8 cellular contexts compared by ENCODE assay signal in the genomic region with DNA sequence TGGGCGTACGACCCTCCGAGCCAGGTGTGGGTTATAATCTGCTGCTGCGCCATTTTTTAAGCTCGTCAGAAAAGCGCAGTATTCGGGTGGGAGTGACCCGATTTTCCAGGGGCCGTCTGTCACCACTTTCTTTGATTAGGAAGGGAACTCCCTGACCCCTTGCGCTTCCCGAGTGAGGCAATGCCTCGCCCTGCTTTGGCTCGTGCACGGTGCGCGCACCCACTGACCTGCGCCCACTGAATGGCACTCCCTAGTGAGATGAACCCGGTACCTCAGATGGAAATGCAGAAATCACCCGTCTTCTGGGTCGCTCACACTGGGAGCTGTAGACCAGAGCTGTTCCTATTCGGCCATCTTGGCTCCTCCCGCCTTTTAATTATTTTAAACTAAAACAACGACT.
DNase-seq lines count a peak whose midpoint lies in the region; ATAC-seq and TF ChIP-seq lines count a peak whose summit lies in the region.
"Not testable (repeated sequence)": the region's sequence is repeated elsewhere in the genome, so short reads cannot be mapped to it uniquely, and the experiment has no call there.

No MANE protein-coding gene starts in this region.

- not testable (repeated sequence) for TF ChIP-seq EP300 in upper lobe of left lung (IDR thresholded peaks at IDR 0.05)

- not testable (repeated sequence) for H3T11ph ChIP-seq in H9 (ENCODE audit: low read length)

- not testable (repeated sequence) for H3K27me3 Mint-ChIP-seq in H9 (ENCODE audit: low read depth); activated T-helper 17 cell treated with anti-CD3 and anti-CD28 coated beads, Interleukin-2, amount 50 U/mL, for 72 hours; memory B cell

- not testable (repeated sequence) for H3K79me1 ChIP-seq in H9 (ENCODE audit: insufficient read depth, low read depth, low read length, poor library complexity, severe bottlenecking)

- H4K20me1 ChIP-seq in H9 (ENCODE audit: control insufficient read depth, insufficient read depth, insufficient read length): not testable (repeated sequence)

- H3K4me1 Mint-ChIP-seq in H9: peaks cover 14 to 20% of the 10 kb centered on the region in 2 experiments
- H3K4me1 Mint-ChIP-seq in activated T-helper 17 cell treated with anti-CD3 and anti-CD28 coated beads, Interleukin-2, amount 50 U/mL, for 72 hours: peaks cover 13% of the 10 kb centered on the region
- H3K4me1 Mint-ChIP-seq in memory B cell: peaks cover 28% of the 10 kb centered on the region

- not testable (repeated sequence) for H3K56ac ChIP-seq in H9 (ENCODE audit: insufficient read length, low read depth, low read length)

- H3K4me3 ChIP-seq in RWPE2 (ENCODE audit: severe bottlenecking) (peak overlapping the region; percentile 14), coronary artery (peak overlapping the region; percentile 42), heart right ventricle (peak overlapping the region in 9 of 10 donors; percentile 23 to 54 (median 45)), prostate gland (peak overlapping the region; percentile 24 to 26), upper lobe of left lung (peak overlapping the region in 3 of 4 donors; percentile 34 to 40 (median 39))

- H2AK5ac ChIP-seq in H9 (ENCODE audit: insufficient read length, low read length): not testable (repeated sequence)

- H4K8ac ChIP-seq in H9 (replicated peaks; ENCODE audit: insufficient read length, low read depth, low read length): not testable (repeated sequence)

- H2BK120ac ChIP-seq in H9 (ENCODE audit: low read depth, low read length, poor library complexity, severe bottlenecking): peak overlapping the region; percentile 5

- H3K36me3 Mint-ChIP-seq in H9 (ENCODE audit: insufficient read depth in 1 of 3, low read depth in 3 of 3); activated T-helper 17 cell treated with anti-CD3 and anti-CD28 coated beads, Interleukin-2, amount 50 U/mL, for 72 hours (ENCODE audit: low read depth); memory B cell: not testable (repeated sequence)

- not testable (repeated sequence) for TF ChIP-seq CTCF in H9 (conservative IDR thresholded peaks at IDR 0.05); RWPE2 (IDR thresholded peaks at IDR 0.05; ENCODE audit: poor library complexity, severe bottlenecking); coronary artery (IDR thresholded peaks at IDR 0.05); heart right ventricle (IDR thresholded peaks at IDR 0.05); prostate gland (IDR thresholded peaks at IDR 0.05); upper lobe of left lung (IDR thresholded peaks at IDR 0.05)

- not testable (repeated sequence) for H4K91ac ChIP-seq in H9 (ENCODE audit: insufficient read length, low read depth, low read length)

- peak overlapping the region; percentile 89 to 99 (median 97); a peak in 6 of 7 replicates for H3K27ac Mint-ChIP-seq in H9
- H3K27ac Mint-ChIP-seq in activated T-helper 17 cell treated with anti-CD3 and anti-CD28 coated beads, Interleukin-2, amount 50 U/mL, for 72 hours; memory B cell: not testable (repeated sequence)

- not testable (repeated sequence) for H3K4ac ChIP-seq in H9 (ENCODE audit: low read depth, low read length)

- H3K36me3 ChIP-seq in RWPE2 (ENCODE audit: low read depth); heart right ventricle; prostate gland; upper lobe of left lung: not testable (repeated sequence)

- H3K27me3 ChIP-seq in H9 (ENCODE audit: insufficient read depth, low read length); RWPE2 (ENCODE audit: insufficient read depth, poor library complexity, severe bottlenecking); heart right ventricle; prostate gland (replicated peaks; ENCODE audit: insufficient read depth); upper lobe of left lung: not testable (repeated sequence)

- H3K23me2 ChIP-seq in H9 (ENCODE audit: insufficient read length, low read depth, low read length, poor library complexity, severe bottlenecking): not testable (repeated sequence)

- H2BK12ac ChIP-seq in H9 (ENCODE audit: insufficient read length, low read depth, low read length): not testable (repeated sequence)

- TF ChIP-seq POLR2A in prostate gland (IDR thresholded peaks at IDR 0.05); upper lobe of left lung (IDR thresholded peaks at IDR 0.05): not testable (repeated sequence)

- not testable (repeated sequence) for H2BK15ac ChIP-seq in H9 (ENCODE audit: low read depth, low read length)

- H3K4me1 ChIP-seq in H9 (ENCODE audit: insufficient read depth, low read length); prostate gland (replicated peaks); upper lobe of left lung: not testable (repeated sequence)
- H3K4me1 ChIP-seq in RWPE2 (ENCODE audit: insufficient read depth, poor library complexity, severe bottlenecking) (peaks cover 30% of the 10 kb centered on the region), heart right ventricle (peaks cover 0 to 11% (median 0%) of the 10 kb centered on the region in 9 donors)

- not testable (repeated sequence) for H4K5ac ChIP-seq in H9 (ENCODE audit: insufficient read length, low read depth, low read length)

- H3K9me3 Mint-ChIP-seq in H9; activated T-helper 17 cell treated with anti-CD3 and anti-CD28 coated beads, Interleukin-2, amount 50 U/mL, for 72 hours; memory B cell: not testable (repeated sequence)

- ATAC-seq in RWPE2 (ENCODE audit: low read depth); activated T-helper 17 cell treated with anti-CD3 and anti-CD28 coated beads, Interleukin-2, amount 50 U/mL, for 72 hours (replicated peaks); heart right ventricle; memory B cell (ENCODE audit: low read depth); upper lobe of left lung (ENCODE audit: low FRiP score in 2 of 2): not testable (repeated sequence)

- peak overlapping the region; percentile 80 to 84 for H3K4me3 Mint-ChIP-seq in H9
- peak overlapping the region; percentile 52 for H3K4me3 Mint-ChIP-seq in activated T-helper 17 cell treated with anti-CD3 and anti-CD28 coated beads, Interleukin-2, amount 50 U/mL, for 72 hours
- H3K4me3 Mint-ChIP-seq in memory B cell: peak overlapping the region; percentile 85

- H3K9me3 ChIP-seq in H9 (ENCODE audit: control insufficient read depth, low read depth, low read length); RWPE2 (ENCODE audit: severe bottlenecking); heart right ventricle; prostate gland; upper lobe of left lung: not testable (repeated sequence)

- not testable (repeated sequence) for H2AFZ ChIP-seq in H9 (ENCODE audit: low read length)

- H3K9ac ChIP-seq in H9 (ENCODE audit: extremely low read depth, insufficient read length, low read length): peak overlapping the region; percentile 78

- H3K27ac ChIP-seq in H9 (ENCODE audit: insufficient read length, low read depth, low read length); RWPE2 (ENCODE audit: poor library complexity, severe bottlenecking); coronary artery; prostate gland: not testable (repeated sequence)
- H3K27ac ChIP-seq in heart right ventricle (peak overlapping the region in 1 of 10 donors; percentile 2), upper lobe of left lung (peak overlapping the region in 1 of 4 donors; percentile 30)

- H2BK5ac ChIP-seq in H9 (ENCODE audit: insufficient read length, low read length): not testable (repeated sequence)

- not testable (repeated sequence) for H3K79me2 ChIP-seq in H9 (ENCODE audit: insufficient read depth, low read length)

- H3K23ac ChIP-seq in H9 (ENCODE audit: insufficient read length, low read depth, low read length): not testable (repeated sequence)

- DNase-seq in H9 (peak; percentile 40), upper lobe of left lung (peak in 1 of 2 donors; percentile 19)
- not testable (repeated sequence) for DNase-seq in RWPE2 (ENCODE audit: low spot score); coronary artery (ENCODE audit: low spot score); heart right ventricle; memory B cell (ENCODE audit: low spot score in 2 of 2); prostate gland (ENCODE audit: low spot score)

- H2BK20ac ChIP-seq in H9 (ENCODE audit: low read depth, low read length, poor library complexity, severe bottlenecking): not testable (repeated sequence)

- no CpG with 5 or more reads among the region's 23 CpGs for WGBS in H9 (ENCODE audit: extremely low coverage, insufficient read length, low lambda C conversion rate)
- WGBS in heart right ventricle, 2 donors: 61 to 62% methylated on average over 23 of the region's 23 CpGs
- 47% methylated on average over 23 of the region's 23 CpGs for WGBS in prostate gland
- WGBS in upper lobe of left lung, 2 donors: 71 to 77% methylated on average over 19 to 23 of the region's 23 CpGs

- H3K18ac ChIP-seq in H9 (ENCODE audit: insufficient read length, low read depth, low read length): peak overlapping the region; percentile 87

- intact Hi-C loops in heart right ventricle (cut with DNase I); prostate gland (cut with DNase I): not testable (repeated sequence)

- peak overlapping the region; percentile 95 for H3K14ac ChIP-seq in H9 (ENCODE audit: insufficient read depth, low read length)

- peak overlapping the region; percentile 51 for H3K4me2 ChIP-seq in H9 (ENCODE audit: insufficient read depth, insufficient read length, low read length)
